Comparison of ENCODE assay signal across 8 cellular contexts in the genomic region with DNA sequence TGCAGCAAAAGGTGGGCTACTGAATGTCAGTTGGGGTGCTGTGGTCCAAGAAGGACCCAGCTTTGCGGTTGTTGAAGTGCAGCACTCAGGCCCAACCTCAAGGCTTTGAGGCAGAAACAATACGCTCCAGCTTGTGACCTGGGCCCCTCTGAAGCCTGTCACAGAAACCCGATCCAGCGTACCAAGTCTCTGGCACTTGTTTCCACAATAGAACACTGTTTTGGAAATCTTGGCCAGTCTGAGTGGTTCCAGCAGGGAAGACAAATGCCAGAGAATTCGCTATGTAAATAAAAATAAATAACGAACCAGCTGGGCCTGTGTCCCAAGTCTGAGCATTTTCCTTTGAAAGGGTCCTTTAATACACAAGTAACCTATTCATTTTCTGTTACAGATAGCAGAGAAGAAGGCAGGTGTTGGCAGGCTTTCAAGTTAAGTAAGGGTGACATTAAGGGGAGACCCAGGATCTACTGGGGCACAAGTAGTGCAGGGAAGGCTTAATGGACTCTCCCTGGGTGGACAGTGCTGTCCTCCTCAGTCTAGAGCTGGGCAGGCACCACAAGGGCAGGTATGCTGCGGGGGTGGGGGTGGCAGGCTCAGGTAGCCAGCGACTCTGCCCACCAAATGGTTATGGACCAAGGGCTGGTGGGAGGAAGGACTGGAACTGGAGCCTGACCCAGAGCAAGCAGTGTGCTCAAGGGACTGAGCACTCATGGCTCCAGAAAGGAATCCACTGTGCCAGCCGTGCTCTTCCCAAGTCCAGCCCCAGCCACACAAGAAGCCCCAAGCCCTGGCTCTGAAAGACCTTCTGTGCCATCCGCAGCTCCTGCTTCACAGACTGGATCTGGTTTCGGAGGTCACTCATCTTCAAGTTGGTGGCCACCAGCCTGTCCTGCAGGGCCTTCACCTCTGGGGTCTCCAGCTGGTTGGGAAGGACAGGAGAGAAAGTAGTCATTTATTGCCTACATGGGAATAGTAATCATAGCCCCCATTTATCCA. TPM values are rescaled to one million over a fixed set of nuclear protein-coding genes. Genes with fewer than 3 reads are reported as not detected.
DNase-seq lines count a peak whose midpoint lies in the region; ATAC-seq and TF ChIP-seq lines count a peak whose summit lies in the region.
"Had no signal": no experiment of that assay in that cellular context is flagged by ENCODE, and none has a peak within 500 bp of the region (broad histone marks: within the 10 kb centered on the region; RNA-seq: fewer than 3 reads in every experiment).

No MANE protein-coding gene starts in this region.

- 20% methylated on average over 2 of the region's 11 CpGs; no CpG with 5 or more reads in 1 of the 2 experiments for whole genome bisulfite sequencing in IMR-90 (ENCODE audit: extremely low coverage in 2 of 2, insufficient read length in 1 of 2), 2 experiments
- WGBS in heart right ventricle, 2 donors = 65 to 74% methylated on average over 11 of the region's 11 CpGs

- H3K36me3 Mint-ChIP-seq in CD8-positive, alpha-beta T cell = no peaks in the 10 kb centered on the region

- H3K4me2 ChIP-seq in IMR-90 (ENCODE audit: low read depth, low read length) (peak overlapping the region; percentile 42), MM.1S (ENCODE audit: low read depth, low read length) (no peak overlapping the region)

- no peak overlapping the region for H2BK15ac ChIP-seq in IMR-90 (ENCODE audit: low read depth, low read length)

- ATAC-seq in IMR-90 (ENCODE audit: low read depth) = peak; percentile 56
- peak in 7 of 8 donors; percentile 18 to 52 (median 28) for ATAC-seq in heart right ventricle
- no peak for ATAC-seq in CD8-positive, alpha-beta T cell
- ATAC-seq in HG02588 (IDR thresholded peaks at IDR 0.05; ENCODE audit: unreplicated experiment) = no peak
- ATAC-seq: GM12878 had no signal

- H3K9me3 Mint-ChIP-seq in CD8-positive, alpha-beta T cell = no peaks in the 10 kb centered on the region

- no peak overlapping the region for H3K18ac ChIP-seq in IMR-90 (ENCODE audit: low read depth, low read length)

- H2AFZ ChIP-seq in IMR-90 (replicated peaks; ENCODE audit: low read length, poor library complexity) = peak overlapping the region; percentile 61
- H2AFZ ChIP-seq in MM.1S (ENCODE audit: low read length) = no peak overlapping the region

- peaks cover 14% of the 10 kb centered on the region for H3K9me1 ChIP-seq in IMR-90 (ENCODE audit: insufficient read depth, low read length)

- no peak overlapping the region for H3K27ac Mint-ChIP-seq in CD8-positive, alpha-beta T cell

- dilution Hi-C loops in IMR-90 (cut with HindIII; ENCODE audit: low sequenced_read_pairs, unreplicated experiment) = no loop called here

- peaks cover 18% of the 10 kb centered on the region for H3K4me1 Mint-ChIP-seq in CD8-positive, alpha-beta T cell (ENCODE audit: low read depth)

- no peak overlapping the region for H3K56ac ChIP-seq in IMR-90 (ENCODE audit: extremely low read depth, insufficient read depth, low read length)

- H3F3A ChIP-seq in MM.1S (ENCODE audit: insufficient read depth, low read length) = no peaks in the 10 kb centered on the region

- peak overlapping the region; percentile 65 for H2AK5ac ChIP-seq in IMR-90 (ENCODE audit: low read depth, low read length)

- peak; percentile 55 for DNase-seq in IMR-90
- no peak for DNase-seq in heart right ventricle
- peak; percentile 15 for DNase-seq in stimulated activated CD8-positive, alpha-beta memory T cell treated with anti-CD3 and anti-CD28 coated beads, Interleukin-4, amount 100 ng/mL, for 48 hours
- DNase-seq in MM.1S = no peak
- no peak for DNase-seq in CD8-positive, alpha-beta T cell

- no peak overlapping the region for H2AK9ac ChIP-seq in IMR-90 (replicated peaks; ENCODE audit: low read depth, low read length, poor library complexity)

- no peaks in the 10 kb centered on the region for H3K79me1 ChIP-seq in IMR-90 (ENCODE audit: low read depth in 1 of 2, low read length in 2 of 2)

- H3K4ac ChIP-seq in IMR-90 (ENCODE audit: low read depth, low read length) = peak overlapping the region; percentile 48

- H3K79me2 ChIP-seq in MM.1S (ENCODE audit: low read length) = no peaks in the 10 kb centered on the region

- POLR2A ChIA-PET in IMR-90 (lab: Charles Lee; ENCODE audit: unreplicated experiment) = interaction anchor here (1.1 kb wide), 1 partner anchor 156 kb away, joined by 3 read pairs; the partner anchor contains the start of gene SS18L2
- POLR2A ChIA-PET in CD8-positive, alpha-beta T cell (lab: Charles Lee) = no interaction called here

- peaks cover 12% of the 10 kb centered on the region for H3K4me1 ChIP-seq in IMR-90 (ENCODE audit: control insufficient read depth, insufficient read depth, low read length)
- H3K4me1 ChIP-seq in heart right ventricle = peaks cover 0 to 40% (median 17%) of the 10 kb centered on the region in 9 donors
- H3K4me1 ChIP-seq in MM.1S (ENCODE audit: low read length) = no peaks in the 10 kb centered on the region
- peaks cover 12% of the 10 kb centered on the region for H3K4me1 ChIP-seq in CD8-positive, alpha-beta T cell (ENCODE audit: insufficient read depth, low read length)

- H3K27ac ChIP-seq in IMR-90 (ENCODE audit: insufficient read depth, low read length) = no peak overlapping the region
- H3K27ac ChIP-seq in VCaP = peak overlapping the region; percentile 80
- peak overlapping the region in 9 of 10 donors; percentile 21 to 73 (median 57) for H3K27ac ChIP-seq in heart right ventricle
- H3K27ac ChIP-seq in MM.1S (ENCODE audit: low read length) = no peak overlapping the region
- H3K27ac ChIP-seq in CD8-positive, alpha-beta T cell (ENCODE audit: low read depth, low read length) = no peak overlapping the region

- in situ Hi-C loops in IMR-90 (cut with MboI; ENCODE audit: low sequenced_read_pairs) = no loop called here

- H4K20me1 ChIP-seq in IMR-90 (ENCODE audit: insufficient read depth, low read length) = peaks cover 9% of the 10 kb centered on the region
- no peaks in the 10 kb centered on the region for H4K20me1 ChIP-seq in MM.1S (ENCODE audit: insufficient read depth, low read length)

- H3K27me3 Mint-ChIP-seq in CD8-positive, alpha-beta T cell (ENCODE audit: low read depth) = no peaks in the 10 kb centered on the region

- no peak overlapping the region for H3K4me3 Mint-ChIP-seq in CD8-positive, alpha-beta T cell

- H4K5ac ChIP-seq in IMR-90 (ENCODE audit: low read depth, low read length) = no peak overlapping the region

- H3K4me3 ChIP-seq in IMR-90 (ENCODE audit: insufficient read depth, low read depth, low read length) (no peak overlapping the region), heart right ventricle (no peak overlapping the region), MM.1S (ENCODE audit: low read length) (no peak overlapping the region)
- H3K4me3 ChIP-seq in CD8-positive, alpha-beta T cell (ENCODE audit: low read depth, low read length) = no peak overlapping the region
- H3K4me3 ChIP-seq: GM12878 had no signal

- no TSS peak for BruUV-seq in IMR-90 (replicated peaks; lab: Mats Ljungman, UMichigan)

- H4K8ac ChIP-seq in IMR-90 (ENCODE audit: low read depth in 2 of 2, low read length in 2 of 2) = no peak overlapping the region

- no peak for TF ChIP-seq RAD21 in IMR-90 (IDR thresholded peaks at IDR 0.05; ENCODE audit: low read length)

- H3K9me3 ChIP-seq in IMR-90 (ENCODE audit: control insufficient read depth, insufficient read depth, low read length) = no peaks in the 10 kb centered on the region
- no peaks in the 10 kb centered on the region for H3K9me3 ChIP-seq in heart right ventricle
- H3K9me3 ChIP-seq in MM.1S (replicated peaks; ENCODE audit: insufficient read depth, low read length) = no peaks in the 10 kb centered on the region
- H3K9me3 ChIP-seq in CD8-positive, alpha-beta T cell (ENCODE audit: low read length) = no peaks in the 10 kb centered on the region

- no peaks in the 10 kb centered on the region for H3K9me2 ChIP-seq in MM.1S (replicated peaks; ENCODE audit: insufficient read depth, low read length)

- no peak overlapping the region for H4K91ac ChIP-seq in IMR-90 (ENCODE audit: insufficient read depth, low read depth, low read length)

- TF ChIP-seq CTCF in IMR-90 (conservative IDR thresholded peaks at IDR 0.05; ENCODE audit: low read depth, low read length) (no peak), VCaP (conservative IDR thresholded peaks at IDR 0.05) (no peak), heart right ventricle (IDR thresholded peaks at IDR 0.05) (no peak), MM.1S (IDR thresholded peaks at IDR 0.05; ENCODE audit: low read length) (no peak)
- no peak for TF ChIP-seq CTCF in CD8-positive, alpha-beta T cell (IDR thresholded peaks at IDR 0.05)

- H3K9ac ChIP-seq in IMR-90 (ENCODE audit: low read depth, low read length) = no peak overlapping the region
- no peak overlapping the region for H3K9ac ChIP-seq in MM.1S (ENCODE audit: low read length)

- H3K36me3 ChIP-seq in IMR-90 (ENCODE audit: control insufficient read depth, insufficient read depth, low read length) (no peaks in the 10 kb centered on the region), heart right ventricle (no peaks in the 10 kb centered on the region), MM.1S (replicated peaks; ENCODE audit: insufficient read depth, low read length) (no peaks in the 10 kb centered on the region)
- no peaks in the 10 kb centered on the region for H3K36me3 ChIP-seq in CD8-positive, alpha-beta T cell (ENCODE audit: insufficient read depth, low read length)

- peak overlapping the region; percentile 27; the same call in 1 of the 2 replicates for H2BK20ac ChIP-seq in IMR-90 (ENCODE audit: low read depth, low read length)

- H3K23ac ChIP-seq in IMR-90 (ENCODE audit: low read depth, low read length) = 0 out of 2 replicates have a peak overlapping the region, but pooled peaks have one; percentile 10

- H3K14ac ChIP-seq in IMR-90 (replicated peaks; ENCODE audit: low read depth, low read length) = peak overlapping the region; percentile 28; the same call in 1 of the 2 replicates

- CTCF ChIA-PET in IMR-90 (lab: Yijun Ruan, JAX) = interaction anchor here (0.9 to 1.2 kb wide), 2 partner anchors 9 to 15 kb away, joined by 3 read pairs; no protein-coding TSS in a partner anchor
- CTCF ChIA-PET in CD8-positive, alpha-beta T cell (lab: Charles Lee) = interaction anchor here (1.0 to 2.2 kb wide), 4 partner anchors 10 to 93 kb away, joined by 3 to 13 read pairs (median 4); no protein-coding TSS in a partner anchor

- no peak overlapping the region for H2BK120ac ChIP-seq in IMR-90 (ENCODE audit: low read depth, low read length)

- no peak overlapping the region for H2BK5ac ChIP-seq in IMR-90 (ENCODE audit: low read depth, low read length, poor library complexity, severe bottlenecking)

- H3K27me3 ChIP-seq in IMR-90 (ENCODE audit: control insufficient read depth, insufficient read depth, low read length) (peaks cover 5% of the 10 kb centered on the region; the same call in 1 of the 2 replicates), heart right ventricle (no peaks in the 10 kb centered on the region), MM.1S (replicated peaks; ENCODE audit: insufficient read depth, low read length) (no peaks in the 10 kb centered on the region)
- H3K27me3 ChIP-seq in CD8-positive, alpha-beta T cell (ENCODE audit: insufficient read depth, low read length) = no peaks in the 10 kb centered on the region

- intact Hi-C loops in IMR-90 (cut with micrococcal nuclease) (no loop called here), heart right ventricle (cut with DNase I) (loop anchor here in 8 of 10 donors (2.0 to 10.0 kb wide), 7 partner anchors 89 to 174 kb away; partner anchors contain the start of genes SEC22C (in 3 of the 8), ZBTB47 (in 3 of the 8) and SS18L2 (in 1 of the 8))
- intact Hi-C loops in CD8-positive, alpha-beta T cell (cut with DNase I, micrococcal nuclease) = no loop called here

- no peak for TF ChIP-seq POLR2A in IMR-90 (IDR thresholded peaks at IDR 0.05; ENCODE audit: low read depth, low read length)

RNA-seq across cellular contexts. Expression of gene CCDC13, which starts 26.3 kb away (rescaled TPM):
- total RNA-seq in IMR-90 (2012; rRNA removed) (0.18 and 0.28 TPM in 2 replicates), heart right ventricle (1 to 10 TPM in 2 of 10 donors, under 1 TPM in 6, not detected in 2; 0.16 to 1.2 (median 0.62) TPM)
- polyA plus RNA-seq in IMR-90 (2012; rRNA removed) (0.19 TPM in 2 replicates), heart right ventricle (under 1 TPM; 0.44 to 0.52 TPM)
- polyA plus RNA-seq in IMR-90 (2012; cell fraction: cytosol; rRNA removed) = 0.10 TPM in 1 of 2 replicates, not detected in the other
- polyA plus RNA-seq in IMR-90 (2012; cell fraction: nucleus; rRNA removed; ENCODE audit: low replicate concordance) = 0.17 and 0.45 TPM in 2 replicates
- under 1 TPM in 1 of 2 experiments, not detected in 1; 0.44 TPM for total RNA-seq in CD8-positive, alpha-beta T cell

RNA-seq across cellular contexts. Expression of gene HHATL, which starts 44.2 kb away (rescaled TPM):
- total RNA-seq in IMR-90 (2012; rRNA removed) (not detected in 2 replicates), heart right ventricle (100 to 1,000 TPM; 390 to 998 (median 624) TPM)
- polyA plus RNA-seq in IMR-90 (2012; rRNA removed) (not detected in 2 replicates), heart right ventricle (1,000 to 10,000 TPM in 1 of 2 donors, 100 to 1,000 TPM in 1; 332 to 2,035 TPM)
- not detected in 2 replicates for polyA plus RNA-seq in IMR-90 (2012; cell fraction: cytosol; rRNA removed)
- not detected in 2 replicates for polyA plus RNA-seq in IMR-90 (2012; cell fraction: nucleus; rRNA removed; ENCODE audit: low replicate concordance)
- not detected for total RNA-seq in CD8-positive, alpha-beta T cell
- total RNA-seq: GM12878 had no signal
- polyA plus RNA-seq: GM12878 had no signal

RNA-seq across cellular contexts. Expression of gene HIGD1A, which starts 57.5 kb away (rescaled TPM):
- 86.6 and 201 TPM in 2 replicates for total RNA-seq in IMR-90 (2012; rRNA removed)
- polyA plus RNA-seq in IMR-90 (2012; rRNA removed) = 106 and 137 TPM in 2 replicates
- 13.1 and 33.8 TPM in 2 replicates for polyA plus RNA-seq in IMR-90 (2012; cell fraction: cytosol; rRNA removed)
- 2.0 and 26.0 TPM in 2 replicates for polyA plus RNA-seq in IMR-90 (2012; cell fraction: nucleus; rRNA removed; ENCODE audit: low replicate concordance)
- total RNA-seq in heart right ventricle = 100 to 1,000 TPM; 276 to 397 (median 331) TPM
- polyA plus RNA-seq in heart right ventricle = 100 to 1,000 TPM; 179 to 399 TPM
- total RNA-seq in CD8-positive, alpha-beta T cell = 10 to 100 TPM; 10.9 to 11.8 TPM

Comparison
In these comparisons a context has a peak if more than half of its experiments do, and no peak if none do; other contexts are left out.
1. ATAC-seq: peak in IMR-90 (single experiment) and heart right ventricle (7 of 8); none in CD8-positive, alpha-beta T cell (single experiment) and HG02588 (single experiment).
2. DNase-seq: peak in IMR-90 (single experiment) and stimulated activated CD8-positive, alpha-beta memory T cell treated with anti-CD3 and anti-CD28 coated beads, Interleukin-4, amount 100 ng/mL, for 48 hours (single experiment); none in heart right ventricle (0 of 2), MM.1S (single experiment) and CD8-positive, alpha-beta T cell (0 of 7).
3. H3K27ac ChIP-seq: peak in VCaP (single experiment) and heart right ventricle (9 of 10); none in IMR-90 (single experiment), MM.1S (single experiment) and CD8-positive, alpha-beta T cell (single experiment).
4. RNA of gene HHATL, which starts 44.2 kb away (total RNA-seq): 390 to 998 TPM in heart right ventricle; not detected in CD8-positive, alpha-beta T cell and not detected in IMR-90; every median in the first group is over 100 times any median in the second.
5. intact Hi-C loops: an anchor here in heart right ventricle (2.0 to 10.0 kb wide); none called in IMR-90 and CD8-positive, alpha-beta T cell.